1 cellular context compared by ENCODE assay signal in genomic region chr2:20539133-20539719, GRCh38.
TF ChIP-seq lines count a peak whose summit lies in the region.

No MANE protein-coding gene starts in this region.

TF ChIP-seq in K562, 482 proteins besides CTCF, POLR2A, EP300 and RAD21 (continued from another document and continues in another):
- TF ChIP-seq ZNF655 (CRISPR knock-in tag; IDR thresholded peaks at IDR 0.05) = no peak
- peak; percentile 91 for TF ChIP-seq ADNP (tag; IDR thresholded peaks at IDR 0.05)
- TF ChIP-seq MTF1 (CRISPR knock-in tag; IDR thresholded peaks at IDR 0.05; ENCODE audit: borderline replicate concordance) = no peak
- TF ChIP-seq HDAC2 (IDR thresholded peaks at IDR 0.05) = peak; percentile 92
- TF ChIP-seq NEUROD1 (IDR thresholded peaks at IDR 0.05; ENCODE audit: borderline replicate concordance, low read depth, low read length, partially characterized antibody) = no peak
- no peak for TF ChIP-seq FOS (IDR thresholded peaks at IDR 0.05; ENCODE audit: extremely low read depth, insufficient read length)
- TF ChIP-seq HOMEZ (CRISPR knock-in tag; IDR thresholded peaks at IDR 0.05) = no peak
- TF ChIP-seq, protein P1, sequence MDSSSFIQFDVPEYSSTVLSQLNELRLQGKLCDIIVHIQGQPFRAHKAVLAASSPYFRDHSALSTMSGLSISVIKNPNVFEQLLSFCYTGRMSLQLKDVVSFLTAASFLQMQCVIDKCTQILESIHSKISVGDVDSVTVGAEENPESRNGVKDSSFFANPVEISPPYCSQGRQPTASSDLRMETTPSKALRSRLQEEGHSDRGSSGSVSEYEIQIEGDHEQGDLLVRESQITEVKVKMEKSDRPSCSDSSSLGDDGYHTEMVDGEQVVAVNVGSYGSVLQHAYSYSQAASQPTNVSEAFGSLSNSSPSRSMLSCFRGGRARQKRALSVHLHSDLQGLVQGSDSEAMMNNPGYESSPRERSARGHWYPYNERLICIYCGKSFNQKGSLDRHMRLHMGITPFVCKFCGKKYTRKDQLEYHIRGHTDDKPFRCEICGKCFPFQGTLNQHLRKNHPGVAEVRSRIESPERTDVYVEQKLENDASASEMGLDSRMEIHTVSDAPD (CRISPR knock-in tag; IDR thresholded peaks at IDR 0.05) = no peak
- no peak for TF ChIP-seq ILK (tag; IDR thresholded peaks at IDR 0.05; ENCODE audit: borderline replicate concordance, low read depth)
- TF ChIP-seq DPF2 (IDR thresholded peaks at IDR 0.05) = peak; percentile 55; the same call in 1 of the 2 replicates
- TF ChIP-seq JUNB (CRISPR knock-in tag; conservative IDR thresholded peaks at IDR 0.05) = no peak
- TF ChIP-seq DDX20 (tag; IDR thresholded peaks at IDR 0.05; ENCODE audit: low read depth) = no peak
- TF ChIP-seq, protein P2, sequence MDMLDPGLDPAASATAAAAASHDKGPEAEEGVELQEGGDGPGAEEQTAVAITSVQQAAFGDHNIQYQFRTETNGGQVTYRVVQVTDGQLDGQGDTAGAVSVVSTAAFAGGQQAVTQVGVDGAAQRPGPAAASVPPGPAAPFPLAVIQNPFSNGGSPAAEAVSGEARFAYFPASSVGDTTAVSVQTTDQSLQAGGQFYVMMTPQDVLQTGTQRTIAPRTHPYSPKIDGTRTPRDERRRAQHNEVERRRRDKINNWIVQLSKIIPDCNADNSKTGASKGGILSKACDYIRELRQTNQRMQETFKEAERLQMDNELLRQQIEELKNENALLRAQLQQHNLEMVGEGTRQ (CRISPR knock-in tag; IDR thresholded peaks at IDR 0.05) = no peak
- TF ChIP-seq NR2C1 (IDR thresholded peaks at IDR 0.05) = no peak
- no peak for TF ChIP-seq NR2C1 (tag; IDR thresholded peaks at IDR 0.05)
- no peak for TF ChIP-seq KLF16 (IDR thresholded peaks at IDR 0.05)
- peak; percentile 44; the same call in 1 of the 2 replicates for TF ChIP-seq GATA2 (CRISPR knock-in tag; IDR thresholded peaks at IDR 0.05)
- no peak for TF ChIP-seq CBX8 (IDR thresholded peaks at IDR 0.05; ENCODE audit: borderline replicate concordance, extremely low read depth, low read depth, low read length, poor library complexity, severe bottlenecking)
- TF ChIP-seq ETS2 (tag; IDR thresholded peaks at IDR 0.05; ENCODE audit: borderline replicate concordance, poor library complexity, severe bottlenecking) = no peak
- no peak for TF ChIP-seq E2F4 (CRISPR knock-in tag; IDR thresholded peaks at IDR 0.05; ENCODE audit: low read depth)
- TF ChIP-seq, protein P3, sequence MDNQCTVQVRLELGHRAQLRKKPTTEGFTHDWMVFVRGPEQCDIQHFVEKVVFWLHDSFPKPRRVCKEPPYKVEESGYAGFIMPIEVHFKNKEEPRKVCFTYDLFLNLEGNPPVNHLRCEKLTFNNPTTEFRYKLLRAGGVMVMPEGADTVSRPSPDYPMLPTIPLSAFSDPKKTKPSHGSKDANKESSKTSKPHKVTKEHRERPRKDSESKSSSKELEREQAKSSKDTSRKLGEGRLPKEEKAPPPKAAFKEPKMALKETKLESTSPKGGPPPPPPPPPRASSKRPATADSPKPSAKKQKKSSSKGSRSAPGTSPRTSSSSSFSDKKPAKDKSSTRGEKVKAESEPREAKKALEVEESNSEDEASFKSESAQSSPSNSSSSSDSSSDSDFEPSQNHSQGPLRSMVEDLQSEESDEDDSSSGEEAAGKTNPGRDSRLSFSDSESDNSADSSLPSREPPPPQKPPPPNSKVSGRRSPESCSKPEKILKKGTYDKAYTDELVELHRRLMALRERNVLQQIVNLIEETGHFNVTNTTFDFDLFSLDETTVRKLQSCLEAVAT (IDR thresholded peaks at IDR 0.05) = no peak
- peak; percentile 20; the same call in 1 of the 2 replicates for TF ChIP-seq PTBP1 (IDR thresholded peaks at IDR 0.05; ENCODE audit: low read depth, low read length)
- TF ChIP-seq CBX1 (IDR thresholded peaks at IDR 0.05; ENCODE audit: low read depth) = peak; percentile 69; the same call in 1 of the 2 replicates
- TF ChIP-seq BRF2 (IDR thresholded peaks at IDR 0.05; ENCODE audit: borderline replicate concordance, insufficient read depth, insufficient read length) = no peak
- TF ChIP-seq SFPQ (IDR thresholded peaks at IDR 0.05; ENCODE audit: low read depth, low read length) = no peak
- TF ChIP-seq KDM4B (IDR thresholded peaks at IDR 0.05; ENCODE audit: borderline replicate concordance in 2 of 2, low read depth in 1 of 2) = no peak
- TF ChIP-seq LARP7 (IDR thresholded peaks at IDR 0.05) = no peak
- peak; percentile 35 for TF ChIP-seq CBFA2T3 (IDR thresholded peaks at IDR 0.05)
- TF ChIP-seq HIVEP1 (CRISPR knock-in tag; IDR thresholded peaks at IDR 0.05) = no peak
- TF ChIP-seq HMGN3 (IDR thresholded peaks at IDR 0.05; ENCODE audit: borderline replicate concordance, extremely low read depth, insufficient read length, low read depth, low read length) = no peak
- TF ChIP-seq ZBTB7A (IDR thresholded peaks at IDR 0.05; ENCODE audit: borderline replicate concordance, control insufficient read depth, low read depth, low read length) = no peak
- no peak for TF ChIP-seq BRCA1 (IDR thresholded peaks at IDR 0.05)
- no peak for TF ChIP-seq BRCA1 (CRISPR knock-in tag; IDR thresholded peaks at IDR 0.05)
- TF ChIP-seq TAF1 (IDR thresholded peaks at IDR 0.05; ENCODE audit: control insufficient read depth, extremely low read depth, insufficient read depth, low read length, severe bottlenecking) = no peak
- TF ChIP-seq CBX2 (IDR thresholded peaks at IDR 0.05; ENCODE audit: insufficient read depth, low read length, poor library complexity, severe bottlenecking) = no peak
- TF ChIP-seq CHD4 (IDR thresholded peaks at IDR 0.05; ENCODE audit: insufficient read depth, insufficient replicate concordance, low read depth, low read length, poor library complexity, severe bottlenecking) = peak; percentile 79
- TF ChIP-seq, protein P4, sequence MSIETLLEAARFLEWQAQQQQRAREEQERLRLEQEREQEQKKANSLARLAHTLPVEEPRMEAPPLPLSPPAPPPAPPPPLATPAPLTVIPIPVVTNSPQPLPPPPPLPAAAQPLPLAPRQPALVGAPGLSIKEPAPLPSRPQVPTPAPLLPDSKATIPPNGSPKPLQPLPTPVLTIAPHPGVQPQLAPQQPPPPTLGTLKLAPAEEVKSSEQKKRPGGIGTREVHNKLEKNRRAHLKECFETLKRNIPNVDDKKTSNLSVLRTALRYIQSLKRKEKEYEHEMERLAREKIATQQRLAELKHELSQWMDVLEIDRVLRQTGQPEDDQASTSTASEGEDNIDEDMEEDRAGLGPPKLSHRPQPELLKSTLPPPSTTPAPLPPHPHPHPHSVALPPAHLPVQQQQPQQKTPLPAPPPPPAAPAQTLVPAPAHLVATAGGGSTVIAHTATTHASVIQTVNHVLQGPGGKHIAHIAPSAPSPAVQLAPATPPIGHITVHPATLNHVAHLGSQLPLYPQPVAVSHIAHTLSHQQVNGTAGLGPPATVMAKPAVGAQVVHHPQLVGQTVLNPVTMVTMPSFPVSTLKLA (conservative IDR thresholded peaks at IDR 0.05) = no peak
- peak; percentile 90 for TF ChIP-seq SMARCA5 (IDR thresholded peaks at IDR 0.05)
- TF ChIP-seq ZC3H4 (CRISPR knock-in tag; IDR thresholded peaks at IDR 0.05; ENCODE audit: borderline replicate concordance) = no peak
- peak; percentile 74 for TF ChIP-seq NFIC (IDR thresholded peaks at IDR 0.05)
- TF ChIP-seq, protein P5, sequence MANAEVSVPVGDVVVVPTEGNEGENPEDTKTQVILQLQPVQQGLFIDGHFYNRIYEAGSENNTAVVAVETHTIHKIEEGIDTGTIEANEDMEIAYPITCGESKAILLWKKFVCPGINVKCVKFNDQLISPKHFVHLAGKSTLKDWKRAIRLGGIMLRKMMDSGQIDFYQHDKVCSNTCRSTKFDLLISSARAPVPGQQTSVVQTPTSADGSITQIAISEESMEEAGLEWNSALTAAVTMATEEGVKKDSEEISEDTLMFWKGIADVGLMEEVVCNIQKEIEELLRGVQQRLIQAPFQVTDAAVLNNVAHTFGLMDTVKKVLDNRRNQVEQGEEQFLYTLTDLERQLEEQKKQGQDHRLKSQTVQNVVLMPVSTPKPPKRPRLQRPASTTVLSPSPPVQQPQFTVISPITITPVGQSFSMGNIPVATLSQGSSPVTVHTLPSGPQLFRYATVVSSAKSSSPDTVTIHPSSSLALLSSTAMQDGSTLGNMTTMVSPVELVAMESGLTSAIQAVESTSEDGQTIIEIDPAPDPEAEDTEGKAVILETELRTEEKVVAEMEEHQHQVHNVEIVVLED (CRISPR knock-in tag; IDR thresholded peaks at IDR 0.05) = no peak
- TF ChIP-seq CBFA2T2 (conservative IDR thresholded peaks at IDR 0.05) = 0 out of 2 replicates have a peak, but pooled peaks have one; percentile 13
- TF ChIP-seq ZFPM2 (CRISPR knock-in tag; IDR thresholded peaks at IDR 0.05) = no peak
- no peak for TF ChIP-seq NR1H2 (CRISPR knock-in tag; IDR thresholded peaks at IDR 0.05)
- TF ChIP-seq MYBL2 (IDR thresholded peaks at IDR 0.05; ENCODE audit: low read depth) = no peak
- TF ChIP-seq MYBL2 (CRISPR knock-in tag; IDR thresholded peaks at IDR 0.05; ENCODE audit: borderline replicate concordance) = no peak
- TF ChIP-seq, protein P6, sequence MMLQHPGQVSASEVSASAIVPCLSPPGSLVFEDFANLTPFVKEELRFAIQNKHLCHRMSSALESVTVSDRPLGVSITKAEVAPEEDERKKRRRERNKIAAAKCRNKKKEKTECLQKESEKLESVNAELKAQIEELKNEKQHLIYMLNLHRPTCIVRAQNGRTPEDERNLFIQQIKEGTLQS (IDR thresholded peaks at IDR 0.05) = peak; percentile 81
- TF ChIP-seq, protein P6 (CRISPR knock-in tag; conservative IDR thresholded peaks at IDR 0.05) = no peak
- TF ChIP-seq, protein P7, sequence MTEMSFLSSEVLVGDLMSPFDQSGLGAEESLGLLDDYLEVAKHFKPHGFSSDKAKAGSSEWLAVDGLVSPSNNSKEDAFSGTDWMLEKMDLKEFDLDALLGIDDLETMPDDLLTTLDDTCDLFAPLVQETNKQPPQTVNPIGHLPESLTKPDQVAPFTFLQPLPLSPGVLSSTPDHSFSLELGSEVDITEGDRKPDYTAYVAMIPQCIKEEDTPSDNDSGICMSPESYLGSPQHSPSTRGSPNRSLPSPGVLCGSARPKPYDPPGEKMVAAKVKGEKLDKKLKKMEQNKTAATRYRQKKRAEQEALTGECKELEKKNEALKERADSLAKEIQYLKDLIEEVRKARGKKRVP (CRISPR knock-in tag; IDR thresholded peaks at IDR 0.05) = no peak
- TF ChIP-seq TAF15 (IDR thresholded peaks at IDR 0.05; ENCODE audit: low read depth, low read length) = no peak
- no peak for TF ChIP-seq TRIM24 (IDR thresholded peaks at IDR 0.05)
- TF ChIP-seq FOXJ2 (tag; IDR thresholded peaks at IDR 0.05) = no peak
- TF ChIP-seq BRD9 (IDR thresholded peaks at IDR 0.05; ENCODE audit: low read depth, partially characterized antibody) = no peak
